In the genomic region with DNA sequence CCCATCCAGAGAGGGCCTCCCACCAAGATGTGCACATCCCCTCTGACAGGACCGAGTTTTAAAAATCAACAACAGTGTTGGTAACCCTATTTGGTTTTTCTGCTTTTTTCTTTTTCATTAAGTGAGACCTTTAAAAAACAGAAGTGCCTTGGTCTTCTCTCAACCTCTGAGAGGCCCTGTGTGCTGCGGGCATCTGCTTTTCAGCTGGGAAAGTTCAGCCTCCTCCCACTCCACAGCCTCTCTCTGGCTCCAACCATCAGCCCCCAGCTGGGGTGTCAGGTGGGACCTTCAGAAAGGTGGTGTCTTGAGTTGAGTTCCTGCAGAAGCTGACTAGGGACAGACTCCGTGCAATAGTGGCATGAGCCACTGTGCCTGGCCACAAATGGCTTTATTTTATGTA, we compare ENCODE assay signal across 29 cellular contexts.
"Had no signal": no experiment of that assay in that cellular context is flagged by ENCODE, and none has a peak within 500 bp of the region (broad histone marks: within the 10 kb centered on the region; RNA-seq: fewer than 3 reads in every experiment).

No MANE protein-coding gene starts in this region.

- H3K36me3 Mint-ChIP-seq: immature natural killer cell; stimulated activated effector memory CD8-positive, alpha-beta T cell treated with anti-CD3 and anti-CD28 coated beads, Interleukin-12 subunit alpha, Interleukin-12 subunit beta, amount 100 ng/mL, for 72 hours had no signal

- H3K4me3 ChIP-seq: coronary artery, right lobe of liver, skin epidermis, stomach, thyroid gland, upper lobe of right lung had no signal

- H3K4me1 ChIP-seq: right lobe of liver, thyroid gland, upper lobe of right lung had no signal

- DNase-seq: activated CD4-positive, alpha-beta T cell treated with anti-CD3 and anti-CD28 coated beads, Interleukin-2, amount 50 U/mL, for 1 hour; activated CD8-positive, alpha-beta T cell treated with anti-CD3 and anti-CD28 coated beads for 36 hours; activated gamma-delta T cell treated with Interleukin-2 at 50 U/mL for 16 hours; activated naive CD4-positive, alpha-beta T cell treated with anti-CD3 and anti-CD28 coated beads, Interleukin-2, amount 50 U/mL, for 16 hours; activated T-cell treated with anti-CD3 and anti-CD28 coated beads, Interleukin-2, amount 50 U/mL, for 4 hours; amniotic stem cell; brain microvascular endothelial cell; foreskin fibroblast; head of caudate nucleus; hypothalamus; immature natural killer cell; kidney; left colon; mammary epithelial cell; nephron progenitor cell; stimulated activated CD4-positive, alpha-beta T cell treated with anti-CD3 and anti-CD28 coated beads, Interleukin-12 subunit alpha, Interleukin-12 subunit beta, amount 100 ng/mL, for 4 hours; stimulated activated CD4-positive, alpha-beta T cell treated with anti-CD3 and anti-CD28 coated beads, Interleukin-4, amount 100 ng/mL, for 24 hours; stomach; T1000; thyroid gland; upper lobe of right lung had no signal

- H3K27me3 Mint-ChIP-seq: activated CD8-positive, alpha-beta T cell treated with anti-CD3 and anti-CD28 coated beads for 36 hours; activated T-helper 17 cell treated with anti-CD3 and anti-CD28 coated beads, Interleukin-2, amount 50 U/mL, for 72 hours had no signal

- ATAC-seq: activated CD8-positive, alpha-beta T cell treated with anti-CD3 and anti-CD28 coated beads for 36 hours; activated T-cell treated with anti-CD3 and anti-CD28 coated beads, Interleukin-2, amount 50 U/mL, for 4 hours; activated T-helper 17 cell treated with anti-CD3 and anti-CD28 coated beads, Interleukin-2, amount 50 U/mL, for 72 hours; esophagus mucosa; left colon; right lobe of liver; stimulated activated effector memory CD8-positive, alpha-beta T cell treated with anti-CD3 and anti-CD28 coated beads, Interleukin-12 subunit alpha, Interleukin-12 subunit beta, amount 100 ng/mL, for 72 hours; upper lobe of right lung; WTC11 had no signal

- H3K36me3 ChIP-seq: brain microvascular endothelial cell, neutrophil, right lobe of liver, stomach, thyroid gland, upper lobe of right lung had no signal

- H3K9me3 ChIP-seq: neutrophil, right lobe of liver, thyroid gland, upper lobe of right lung had no signal

- H3K27ac Mint-ChIP-seq: activated CD8-positive, alpha-beta T cell treated with anti-CD3 and anti-CD28 coated beads for 36 hours; activated T-helper 17 cell treated with anti-CD3 and anti-CD28 coated beads, Interleukin-2, amount 50 U/mL, for 72 hours; immature natural killer cell; nephron progenitor cell; stimulated activated effector memory CD8-positive, alpha-beta T cell treated with anti-CD3 and anti-CD28 coated beads, Interleukin-12 subunit alpha, Interleukin-12 subunit beta, amount 100 ng/mL, for 72 hours; WTC11 had no signal

- H3K4me1 Mint-ChIP-seq: activated T-helper 17 cell treated with anti-CD3 and anti-CD28 coated beads, Interleukin-2, amount 50 U/mL, for 72 hours had no signal

- H3K27ac ChIP-seq: brain microvascular endothelial cell, coronary artery, neutrophil, right lobe of liver, skin epidermis, stomach, thyroid gland, upper lobe of right lung had no signal

- H3K9me3 Mint-ChIP-seq: activated CD8-positive, alpha-beta T cell treated with anti-CD3 and anti-CD28 coated beads for 36 hours; activated T-cell treated with anti-CD3 and anti-CD28 coated beads, Interleukin-2, amount 50 U/mL, for 4 hours; activated T-helper 17 cell treated with anti-CD3 and anti-CD28 coated beads, Interleukin-2, amount 50 U/mL, for 72 hours; immature natural killer cell; stimulated activated effector memory CD8-positive, alpha-beta T cell treated with anti-CD3 and anti-CD28 coated beads, Interleukin-12 subunit alpha, Interleukin-12 subunit beta, amount 100 ng/mL, for 72 hours; WTC11 had no signal

- H3K4me3 Mint-ChIP-seq: activated CD8-positive, alpha-beta T cell treated with anti-CD3 and anti-CD28 coated beads for 36 hours; activated T-cell treated with anti-CD3 and anti-CD28 coated beads, Interleukin-2, amount 50 U/mL, for 4 hours; activated T-helper 17 cell treated with anti-CD3 and anti-CD28 coated beads, Interleukin-2, amount 50 U/mL, for 72 hours; immature natural killer cell; nephron progenitor cell; stimulated activated effector memory CD8-positive, alpha-beta T cell treated with anti-CD3 and anti-CD28 coated beads, Interleukin-12 subunit alpha, Interleukin-12 subunit beta, amount 100 ng/mL, for 72 hours; WTC11 had no signal

- H3K27me3 ChIP-seq: brain microvascular endothelial cell, neutrophil, right lobe of liver, stomach, thyroid gland, upper lobe of right lung had no signal
